15 cellular contexts compared by ENCODE assay signal in genomic region chr5:168583742-168584482, GRCh38. TPM values are rescaled to one million over a fixed set of nuclear protein-coding genes. Genes with fewer than 3 reads are reported as not detected.
DNase-seq lines count a peak whose midpoint lies in the region; ATAC-seq and TF ChIP-seq lines count a peak whose summit lies in the region.
"Had no signal": no experiment of that assay in that cellular context is flagged by ENCODE, and none has a peak within 500 bp of the region (broad histone marks: within the 10 kb centered on the region; RNA-seq: fewer than 3 reads in every experiment).

No MANE protein-coding gene starts in this region.

- POLR2A ChIA-PET in activated B cell treated with CpG ODN at 0.5 μM for 24 hours (lab: Charles Lee) = no interaction called here

- BruUV-seq in mammary epithelial cell (replicated peaks; lab: Mats Ljungman, UMichigan) = no TSS peak

- ATAC-seq in GM18868 (IDR thresholded peaks at IDR 0.05; ENCODE audit: unreplicated experiment) (peak; percentile 33), GM21717 (IDR thresholded peaks at IDR 0.05; ENCODE audit: unreplicated experiment) (peak; percentile 32), HG03196 (IDR thresholded peaks at IDR 0.05; ENCODE audit: unreplicated experiment) (peak; percentile 28), activated B cell treated with CpG ODN at 0.5 μM for 24 hours (ENCODE audit: low read depth) (no peak), left lung (no peak), psoas muscle (no peak)

- in situ Hi-C loops in mammary epithelial cell (cut with MboI; ENCODE audit: low sequenced_read_pairs in 2 of 2) = no loop called here

- no peak overlapping the region for H3K27ac ChIP-seq in left lung
- H3K27ac ChIP-seq in mammary epithelial cell (ENCODE audit: insufficient read depth, low read depth, low read length) = no peak overlapping the region
- no peak overlapping the region for H3K27ac ChIP-seq in psoas muscle
- H3K27ac ChIP-seq: colonic mucosa, neural progenitor cell had no signal

- intact Hi-C loops in activated B cell treated with CpG ODN at 0.5 μM for 24 hours (cut with micrococcal nuclease) (no loop called here), left lung (cut with DNase I) (no loop called here), mammary epithelial cell (cut with micrococcal nuclease) (no loop called here), psoas muscle (cut with DNase I) (loop anchor here in 1 of 2 donors (5.0 kb wide), 1 partner anchor 192 kb away; no protein-coding TSS in a partner anchor)

- H3K9ac ChIP-seq in mammary epithelial cell (ENCODE audit: insufficient read depth, low read length) = no peak overlapping the region
- H3K9ac ChIP-seq: neural progenitor cell had no signal

- TF ChIP-seq CTCF in activated B cell treated with CpG ODN at 0.5 μM for 24 hours (IDR thresholded peaks at IDR 0.05) = no peak
- TF ChIP-seq CTCF in left lung (IDR thresholded peaks at IDR 0.05) = no peak
- no peak for TF ChIP-seq CTCF in mammary epithelial cell (conservative IDR thresholded peaks at IDR 0.05 in 1 of 2, IDR thresholded peaks at IDR 0.05 in 1 of 2; ENCODE audit: extremely low read depth in 1 of 2, insufficient read depth in 1 of 2, low read depth in 1 of 2, low read length in 2 of 2)
- TF ChIP-seq CTCF in psoas muscle (IDR thresholded peaks at IDR 0.05) = no peak

- 71% methylated on average over 2 of the region's 2 CpGs for WGBS in mammary epithelial cell (ENCODE audit: low coverage, missing lambda C conversion rate)
- WGBS in psoas muscle, 3 donors = 61 to 73% (median 67%) methylated on average over 2 of the region's 2 CpGs

- H3K27ac Mint-ChIP-seq in activated B cell treated with CpG ODN at 0.5 μM for 24 hours = peak overlapping the region; percentile 80
- H3K27ac Mint-ChIP-seq: activated naive CD8-positive, alpha-beta T cell; neural progenitor cell had no signal

- H3K4me3 Mint-ChIP-seq in activated B cell treated with CpG ODN at 0.5 μM for 24 hours = no peak overlapping the region
- H3K4me3 Mint-ChIP-seq: activated naive CD8-positive, alpha-beta T cell; neural progenitor cell had no signal

- DNase-seq in activated B cell treated with CpG ODN at 0.5 μM for 24 hours (no peak), left lung (no peak), mammary epithelial cell (no peak), psoas muscle (no peak), NCI-H510A treated with DMSO at 0.1 percent for 48 hours (lab: John Stamatoyannopoulos, UW) (no peak)
- DNase-seq: colonic mucosa; foreskin melanocyte; NCI-H2171; stimulated activated CD4-positive, alpha-beta T cell treated with anti-CD3 and anti-CD28 coated beads, Interleukin-15, amount 100 ng/mL, for 24 hours; stimulated activated naive CD4-positive, alpha-beta T cell had no signal

- peaks cover 17% of the 10 kb centered on the region for H3K4me1 Mint-ChIP-seq in activated B cell treated with CpG ODN at 0.5 μM for 24 hours

- peaks cover 4% of the 10 kb centered on the region for H3K36me3 Mint-ChIP-seq in activated B cell treated with CpG ODN at 0.5 μM for 24 hours (ENCODE audit: low read depth)

- no peaks in the 10 kb centered on the region for H3K36me3 ChIP-seq in left lung
- H3K36me3 ChIP-seq in mammary epithelial cell (ENCODE audit: insufficient read depth, low read length) = no peaks in the 10 kb centered on the region
- H3K36me3 ChIP-seq in psoas muscle (ENCODE audit: insufficient read depth in 1 of 2, low read depth in 1 of 2) = no peaks in the 10 kb centered on the region
- H3K36me3 ChIP-seq: colonic mucosa, neural progenitor cell had no signal

- H3K27me3 ChIP-seq in left lung = peaks cover 0 to 10% of the 10 kb centered on the region in 2 donors
- H3K27me3 ChIP-seq in mammary epithelial cell (ENCODE audit: insufficient read depth, low read length) = no peaks in the 10 kb centered on the region
- peaks cover 0 to 19% (median 10%) of the 10 kb centered on the region in 3 donors for H3K27me3 ChIP-seq in psoas muscle (ENCODE audit: insufficient read depth in 3 of 3, low read length in 2 of 3)
- H3K27me3 ChIP-seq: colonic mucosa, neural progenitor cell had no signal

- dilution Hi-C loops in mammary epithelial cell (cut with HindIII; ENCODE audit: low sequenced_read_pairs) = no loop called here

- H3K4me3 ChIP-seq in left lung (no peak overlapping the region), mammary epithelial cell (replicated peaks in 1 of 3; ENCODE audit: insufficient read depth in 1 of 3, low read depth in 2 of 3, low read length in 3 of 3) (no peak overlapping the region), psoas muscle (no peak overlapping the region)
- H3K4me3 ChIP-seq: colonic mucosa, neural progenitor cell had no signal

- H3K4me2 ChIP-seq in mammary epithelial cell (ENCODE audit: insufficient read depth, low read depth, low read length) = no peak overlapping the region
- H3K4me2 ChIP-seq: neural progenitor cell had no signal

- H3K9me3 ChIP-seq in left lung (no peaks in the 10 kb centered on the region), mammary epithelial cell (replicated peaks; ENCODE audit: insufficient read depth, low read length) (no peaks in the 10 kb centered on the region), psoas muscle (no peaks in the 10 kb centered on the region)
- H3K9me3 ChIP-seq: colonic mucosa had no signal

- H3K4me1 ChIP-seq in left lung = peaks cover 0 to 4% of the 10 kb centered on the region in 2 donors
- peaks cover 8% of the 10 kb centered on the region for H3K4me1 ChIP-seq in mammary epithelial cell (ENCODE audit: insufficient read depth, low read length)
- H3K4me1 ChIP-seq in psoas muscle = no peaks in the 10 kb centered on the region
- H3K4me1 ChIP-seq: colonic mucosa had no signal

- CTCF ChIA-PET in activated B cell treated with CpG ODN at 0.5 μM for 24 hours (lab: Charles Lee) (no interaction called here), mammary epithelial cell (lab: Charles Lee; ENCODE audit: low non-redundant PET) (no interaction called here)

- no peaks in the 10 kb centered on the region for H4K20me1 ChIP-seq in mammary epithelial cell (ENCODE audit: insufficient read depth, low read length)

- peaks cover 1% of the 10 kb centered on the region for H3K9me3 Mint-ChIP-seq in activated B cell treated with CpG ODN at 0.5 μM for 24 hours
- H3K9me3 Mint-ChIP-seq: neural progenitor cell had no signal

- peaks cover 14% of the 10 kb centered on the region for H3K27me3 Mint-ChIP-seq in activated B cell treated with CpG ODN at 0.5 μM for 24 hours

- H3K79me2 ChIP-seq in mammary epithelial cell (ENCODE audit: insufficient read depth, low read length) = peaks cover 2% of the 10 kb centered on the region

- H2AFZ ChIP-seq in mammary epithelial cell (ENCODE audit: low read depth, low read length) = no peak overlapping the region
- H2AFZ ChIP-seq: neural progenitor cell had no signal

RNA-seq across cellular contexts. Expression of gene PANK3, which starts 4.7 kb away (rescaled TPM):
- total RNA-seq in activated B cell treated with CpG ODN at 0.5 μM for 24 hours (53.0 and 57.7 TPM in 2 replicates), left lung (10 to 100 TPM; 71.4 to 73.0 TPM), mammary epithelial cell (10 to 100 TPM; 59.5 to 69.7 TPM), psoas muscle (10 to 100 TPM; 26.8 to 30.7 (median 29.6) TPM)
- polyA plus RNA-seq in mammary epithelial cell (11.4 TPM), psoas muscle (10 to 100 TPM in 2 of 3 donors, 1 to 10 TPM in 1; 5.6 to 21.0 (median 15.5) TPM)
- 20.7 TPM for polyA minus RNA-seq in mammary epithelial cell

RNA-seq across cellular contexts. Expression of gene FBLL1, which starts 54.8 kb away (rescaled TPM):
- total RNA-seq in activated B cell treated with CpG ODN at 0.5 μM for 24 hours (0.20 TPM in 1 of 2 replicates, not detected in the other), left lung (not detected), mammary epithelial cell (1 to 10 TPM in 1 of 2 donors, not detected in 1; 2.8 TPM), psoas muscle (under 1 TPM in 1 of 4 donors, not detected in 3; 0.20 TPM)
- polyA plus RNA-seq in mammary epithelial cell (0.05 TPM), psoas muscle (under 1 TPM in 2 of 3 donors, not detected in 1; 0.05 to 0.21 TPM)
- polyA minus RNA-seq in mammary epithelial cell = not detected

Comparison
In these comparisons a context has a peak if more than half of its experiments do, and no peak if none do; other contexts are left out.
1. ATAC-seq: peak in GM18868 (single experiment), GM21717 (single experiment) and HG03196 (single experiment); none in activated B cell treated with CpG ODN at 0.5 μM for 24 hours (single experiment), left lung (single experiment) and psoas muscle (0 of 4).